Comparison of ENCODE assay signal across 8 cellular contexts in genomic region chr1:45012639-45013278, GRCh38. TPM values are rescaled to one million over a fixed set of nuclear protein-coding genes. Genes with fewer than 3 reads are reported as not detected.
A peak's percentile ranks its signal among the peaks of the same experiment; 100 is the strongest.
DNase-seq lines count a peak whose midpoint lies in the region; ATAC-seq and TF ChIP-seq lines count a peak whose summit lies in the region.

No MANE protein-coding gene starts in this region.

- H3K27me3 ChIP-seq in neural cell (ENCODE audit: insufficient read depth, low read depth, low read length): no peaks in the 10 kb centered on the region

- H3K27me3 Mint-ChIP-seq in type B pancreatic cell: no peaks in the 10 kb centered on the region

- H3K4me3 ChIP-seq in GM12864 (ENCODE audit: low read depth, low read length): peak overlapping the region; percentile 93
- peak overlapping the region; percentile 87 to 95 for H3K4me3 ChIP-seq in foreskin fibroblast (ENCODE audit: low read depth in 1 of 2, low read length in 2 of 2)
- H3K4me3 ChIP-seq in neural cell (ENCODE audit: low read length): peak overlapping the region; percentile 98

- H4K20me1 ChIP-seq in neural cell (ENCODE audit: insufficient read depth): no peaks in the 10 kb centered on the region

- H3K9me3 Mint-ChIP-seq in type B pancreatic cell: no peaks in the 10 kb centered on the region

- peak overlapping the region; percentile 65 for H3K9ac ChIP-seq in neural cell (ENCODE audit: low read length)

- peak overlapping the region; percentile 89 for H3K4me3 Mint-ChIP-seq in type B pancreatic cell

- no peak for ATAC-seq in GM21717 (IDR thresholded peaks at IDR 0.05; ENCODE audit: unreplicated experiment)

- TF ChIP-seq EP300 in neural cell (conservative IDR thresholded peaks at IDR 0.05; ENCODE audit: poor library complexity, severe bottlenecking): no peak

- TF ChIP-seq CTCF in GM12864 (IDR thresholded peaks at IDR 0.05; ENCODE audit: low read depth, low read length, missing control alignments) (no peak), foreskin fibroblast (IDR thresholded peaks at IDR 0.05; ENCODE audit: low read depth, low read length) (no peak), neural cell (IDR thresholded peaks at IDR 0.05; ENCODE audit: poor library complexity, severe bottlenecking) (no peak), type B pancreatic cell (conservative IDR thresholded peaks at IDR 0.05) (no peak)

- H3K79me2 ChIP-seq in neural cell (replicated peaks; ENCODE audit: insufficient read depth, low read length): peaks cover 8% of the 10 kb centered on the region

- H3K9me2 ChIP-seq in neural cell (ENCODE audit: insufficient read depth, low read length): no peaks in the 10 kb centered on the region

- peak overlapping the region; percentile 77 for H2AFZ ChIP-seq in neural cell (ENCODE audit: low read depth, low read length)

- DNase-seq in A172 (ENCODE audit: low spot score) (peak; percentile 70), GM12864 (ENCODE audit: low read depth) (no peak), NCI-H82 treated with DMSO at 0.1 percent for 48 hours (lab: John Stamatoyannopoulos, UW; ENCODE audit: unreplicated experiment) (peak; percentile 10), activated T-helper 1 cell treated with Interleukin-2 at 50 U/mL for 16 hours (ENCODE audit: low read depth) (peak; percentile 10), foreskin fibroblast (peak; percentile 75 to 90), type B pancreatic cell (ENCODE audit: extremely low spot score, unreplicated experiment) (no peak)

- no peaks in the 10 kb centered on the region for H3K9me3 ChIP-seq in neural cell (ENCODE audit: low read length)

- peak overlapping the region; percentile 99 for H3K4me2 ChIP-seq in neural cell (ENCODE audit: low read length)

- H3K27ac ChIP-seq in neural cell (ENCODE audit: low read length): no peak overlapping the region

- H3K27ac Mint-ChIP-seq in type B pancreatic cell: peak overlapping the region; percentile 86

- TF ChIP-seq RAD21 in neural cell (conservative IDR thresholded peaks at IDR 0.05): no peak

- no peaks in the 10 kb centered on the region for H3K36me3 ChIP-seq in neural cell (ENCODE audit: insufficient read depth, low read length)

- peaks cover 9% of the 10 kb centered on the region for H3K36me3 Mint-ChIP-seq in type B pancreatic cell

- H3K4me1 Mint-ChIP-seq in type B pancreatic cell (ENCODE audit: unreplicated experiment): peaks cover 27% of the 10 kb centered on the region

- no peaks in the 10 kb centered on the region for H3F3A ChIP-seq in neural cell (ENCODE audit: insufficient read depth, low read length, poor library complexity, severe bottlenecking)

TF ChIP-seq in neural cell, 6 proteins besides CTCF, POLR2A, EP300 and RAD21:
- TF ChIP-seq POLR2AphosphoS5 (IDR thresholded peaks at IDR 0.05) (no peak), EZH2 (IDR thresholded peaks at IDR 0.05; ENCODE audit: borderline replicate concordance, insufficient read depth, low read length, poor library complexity, severe bottlenecking) (no peak), MXI1 (conservative IDR thresholded peaks at IDR 0.05; ENCODE audit: poor library complexity, severe bottlenecking) (no peak), TAF1 (IDR thresholded peaks at IDR 0.05; ENCODE audit: low read depth) (no peak), SMC3 (conservative IDR thresholded peaks at IDR 0.05; ENCODE audit: poor library complexity) (no peak)
- TF ChIP-seq, protein P1, sequence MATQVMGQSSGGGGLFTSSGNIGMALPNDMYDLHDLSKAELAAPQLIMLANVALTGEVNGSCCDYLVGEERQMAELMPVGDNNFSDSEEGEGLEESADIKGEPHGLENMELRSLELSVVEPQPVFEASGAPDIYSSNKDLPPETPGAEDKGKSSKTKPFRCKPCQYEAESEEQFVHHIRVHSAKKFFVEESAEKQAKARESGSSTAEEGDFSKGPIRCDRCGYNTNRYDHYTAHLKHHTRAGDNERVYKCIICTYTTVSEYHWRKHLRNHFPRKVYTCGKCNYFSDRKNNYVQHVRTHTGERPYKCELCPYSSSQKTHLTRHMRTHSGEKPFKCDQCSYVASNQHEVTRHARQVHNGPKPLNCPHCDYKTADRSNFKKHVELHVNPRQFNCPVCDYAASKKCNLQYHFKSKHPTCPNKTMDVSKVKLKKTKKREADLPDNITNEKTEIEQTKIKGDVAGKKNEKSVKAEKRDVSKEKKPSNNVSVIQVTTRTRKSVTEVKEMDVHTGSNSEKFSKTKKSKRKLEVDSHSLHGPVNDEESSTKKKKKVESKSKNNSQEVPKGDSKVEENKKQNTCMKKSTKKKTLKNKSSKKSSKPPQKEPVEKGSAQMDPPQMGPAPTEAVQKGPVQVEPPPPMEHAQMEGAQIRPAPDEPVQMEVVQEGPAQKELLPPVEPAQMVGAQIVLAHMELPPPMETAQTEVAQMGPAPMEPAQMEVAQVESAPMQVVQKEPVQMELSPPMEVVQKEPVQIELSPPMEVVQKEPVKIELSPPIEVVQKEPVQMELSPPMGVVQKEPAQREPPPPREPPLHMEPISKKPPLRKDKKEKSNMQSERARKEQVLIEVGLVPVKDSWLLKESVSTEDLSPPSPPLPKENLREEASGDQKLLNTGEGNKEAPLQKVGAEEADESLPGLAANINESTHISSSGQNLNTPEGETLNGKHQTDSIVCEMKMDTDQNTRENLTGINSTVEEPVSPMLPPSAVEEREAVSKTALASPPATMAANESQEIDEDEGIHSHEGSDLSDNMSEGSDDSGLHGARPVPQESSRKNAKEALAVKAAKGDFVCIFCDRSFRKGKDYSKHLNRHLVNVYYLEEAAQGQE (IDR thresholded peaks at IDR 0.05; ENCODE audit: borderline replicate concordance): no peak

RNA-seq across cellular contexts. Expression of gene UROD, which starts 0.7 kb away (rescaled TPM):
- total RNA-seq in A172 (2014; rRNA removed; shearing (Covaris generic)): 121 and 123 TPM in 2 replicates
- 87.3 and 96.9 TPM in 2 replicates for polyA plus RNA-seq in neural cell
- 26.1 and 30.9 TPM in 2 replicates for polyA minus RNA-seq in neural cell
- total RNA-seq in type B pancreatic cell (ENCODE audit: low replicate concordance): 49.4 and 84.7 TPM in 2 replicates

RNA-seq across cellular contexts. Expression of gene HECTD3, which starts 1.6 kb away (rescaled TPM):
- 20.5 and 28.4 TPM in 2 replicates for total RNA-seq in A172 (2014; rRNA removed; shearing (Covaris generic))
- polyA plus RNA-seq in neural cell: 9.6 and 9.7 TPM in 2 replicates
- 8.3 and 9.3 TPM in 2 replicates for polyA minus RNA-seq in neural cell
- 33.9 and 45.7 TPM in 2 replicates for total RNA-seq in type B pancreatic cell (ENCODE audit: low replicate concordance)

RNA-seq across cellular contexts. Expression of gene EIF2B3, which starts 26.4 kb away (rescaled TPM):
- total RNA-seq in A172 (2014; rRNA removed; shearing (Covaris generic)): 44.8 and 56.7 TPM in 2 replicates
- 28.0 and 38.6 TPM in 2 replicates for polyA plus RNA-seq in neural cell
- polyA minus RNA-seq in neural cell: 28.0 and 30.1 TPM in 2 replicates
- total RNA-seq in type B pancreatic cell (ENCODE audit: low replicate concordance): 16.1 and 21.9 TPM in 2 replicates

Comparison
In these comparisons a context has a peak if more than half of its experiments do, and no peak if none do; other contexts are left out.
1. DNase-seq: peak in A172 (single experiment), NCI-H82 treated with DMSO at 0.1 percent for 48 hours (single experiment), activated T-helper 1 cell treated with Interleukin-2 at 50 U/mL for 16 hours (single experiment) and foreskin fibroblast (2 of 2); none in GM12864 (single experiment) and type B pancreatic cell (single experiment).
2. Peak in every context shown above with its lines, with median percentiles within 50 percentile points of each other: H3K4me3 ChIP-seq.